12 cellular contexts compared by ENCODE assay signal in genomic region chr2:135030826-135031225, GRCh38. TPM values are rescaled to one million over a fixed set of nuclear protein-coding genes. Genes with fewer than 3 reads are reported as not detected.
DNase-seq lines count a peak whose midpoint lies in the region; ATAC-seq and TF ChIP-seq lines count a peak whose summit lies in the region.
"Had no signal": no experiment of that assay in that cellular context is flagged by ENCODE, and none has a peak within 500 bp of the region (broad histone marks: within the 10 kb centered on the region; RNA-seq: fewer than 3 reads in every experiment).

No MANE protein-coding gene starts in this region.

- H2BK120ac ChIP-seq in mesendoderm (ENCODE audit: low read depth, low read length), result no peak overlapping the region

- ATAC-seq in HG03565 (IDR thresholded peaks at IDR 0.05; ENCODE audit: unreplicated experiment) (no peak), GM18873 (IDR thresholded peaks at IDR 0.05; ENCODE audit: low FRiP score, unreplicated experiment) (no peak)
- ATAC-seq: activated T-cell treated with anti-CD3 and anti-CD28 coated beads, Interleukin-2, amount 50 U/mL, for 4 hours had no signal

- H3K27me3 ChIP-seq in mesendoderm (ENCODE audit: insufficient read depth, low read length, poor library complexity), result no peaks in the 10 kb centered on the region

- WGBS in mesendoderm (ENCODE audit: extremely low coverage, insufficient coverage, low lambda C conversion rate), result no CpG with 5 or more reads among the region's 1 CpG

- no peak overlapping the region for H3K27ac ChIP-seq in mesendoderm (ENCODE audit: low read depth, low read length)

- no peak overlapping the region for H2AK5ac ChIP-seq in mesendoderm (ENCODE audit: low read length)

- H4K5ac ChIP-seq in mesendoderm (ENCODE audit: low read length), result no peak overlapping the region

- DNase-seq in GM20000 (ENCODE audit: low spot score) (peak; percentile 39), MV-4-11 (lab: John Stamatoyannopoulos, UW) (peak; percentile 38), choroid plexus epithelial cell (ENCODE audit: low read depth) (peak; percentile 82), mesendoderm (peak; percentile 42), SHP77 treated with DMSO at 0.1 percent for 48 hours (lab: John Stamatoyannopoulos, UW) (no peak), NCI-H524 treated with DMSO at 0.1 percent for 48 hours (lab: John Stamatoyannopoulos, UW) (no peak)
- DNase-seq: activated T-cell treated with anti-CD3 and anti-CD28 coated beads, Interleukin-2, amount 50 U/mL, for 4 hours; NCI-H69; stimulated activated CD4-positive, alpha-beta T cell treated with anti-CD3 and anti-CD28 coated beads, Interleukin-4, amount 100 ng/mL, for 1 hour; T-helper 9 cell had no signal

- no peaks in the 10 kb centered on the region for H3K79me1 ChIP-seq in mesendoderm (ENCODE audit: low read length)

- no peak overlapping the region for H3K4ac ChIP-seq in mesendoderm (ENCODE audit: low read depth, low read length)

- no peak overlapping the region for H4K8ac ChIP-seq in mesendoderm (ENCODE audit: low read depth, low read length)

- no peaks in the 10 kb centered on the region for H3K79me2 ChIP-seq in mesendoderm (ENCODE audit: control insufficient read depth, insufficient read depth, low read length)

- H3K36me3 ChIP-seq in mesendoderm (ENCODE audit: control insufficient read depth, insufficient read depth, low read length), result no peaks in the 10 kb centered on the region

- H3K18ac ChIP-seq in mesendoderm (ENCODE audit: low read length), result no peak overlapping the region

- no peak overlapping the region for H3K56ac ChIP-seq in mesendoderm (ENCODE audit: low read length)

- no peak overlapping the region for H3K23ac ChIP-seq in mesendoderm (ENCODE audit: low read length)

- H3K4me2 ChIP-seq in mesendoderm (ENCODE audit: low read length), result no peak overlapping the region

- H2BK15ac ChIP-seq in mesendoderm (replicated peaks; ENCODE audit: low read depth), result no peak overlapping the region

- H3K4me1 ChIP-seq in mesendoderm (ENCODE audit: control insufficient read depth, low read depth, low read length), result no peaks in the 10 kb centered on the region

- no peak overlapping the region for H2BK5ac ChIP-seq in mesendoderm (ENCODE audit: low read length)

- no peak overlapping the region for H3K9ac ChIP-seq in mesendoderm (ENCODE audit: low read length)

- H3K4me3 ChIP-seq in choroid plexus epithelial cell (ENCODE audit: low read depth, low read length), result no peak overlapping the region
- no peak overlapping the region for H3K4me3 ChIP-seq in mesendoderm (ENCODE audit: low read length)

- TF ChIP-seq CTCF in GM20000 (IDR thresholded peaks at IDR 0.05; ENCODE audit: extremely low read depth, missing control alignments) (no peak), choroid plexus epithelial cell (conservative IDR thresholded peaks at IDR 0.05; ENCODE audit: low read depth, low read length) (no peak)

RNA-seq across cellular contexts. Expression of gene MAP3K19, which starts 16.4 kb away (rescaled TPM):
- not detected for polyA plus RNA-seq in mesendoderm (2013, experiment 1 of 2)
- not detected for polyA plus RNA-seq in mesendoderm (2013, experiment 2 of 2)

RNA-seq across cellular contexts. Expression of gene RAB3GAP1, which starts 21.3 kb away (rescaled TPM):
- 24.0 TPM for polyA plus RNA-seq in mesendoderm (2013, experiment 1 of 2)
- 23.2 TPM for polyA plus RNA-seq in mesendoderm (2013, experiment 2 of 2)

Comparison
In these comparisons a context has a peak if more than half of its experiments do, and no peak if none do; other contexts are left out.
1. DNase-seq: peak in GM20000 (single experiment), MV-4-11 (single experiment), choroid plexus epithelial cell (single experiment) and mesendoderm (single experiment); none in SHP77 treated with DMSO at 0.1 percent for 48 hours (single experiment) and NCI-H524 treated with DMSO at 0.1 percent for 48 hours (single experiment).